Comparison of ENCODE assay signal across 1 cellular context in the genomic region with DNA sequence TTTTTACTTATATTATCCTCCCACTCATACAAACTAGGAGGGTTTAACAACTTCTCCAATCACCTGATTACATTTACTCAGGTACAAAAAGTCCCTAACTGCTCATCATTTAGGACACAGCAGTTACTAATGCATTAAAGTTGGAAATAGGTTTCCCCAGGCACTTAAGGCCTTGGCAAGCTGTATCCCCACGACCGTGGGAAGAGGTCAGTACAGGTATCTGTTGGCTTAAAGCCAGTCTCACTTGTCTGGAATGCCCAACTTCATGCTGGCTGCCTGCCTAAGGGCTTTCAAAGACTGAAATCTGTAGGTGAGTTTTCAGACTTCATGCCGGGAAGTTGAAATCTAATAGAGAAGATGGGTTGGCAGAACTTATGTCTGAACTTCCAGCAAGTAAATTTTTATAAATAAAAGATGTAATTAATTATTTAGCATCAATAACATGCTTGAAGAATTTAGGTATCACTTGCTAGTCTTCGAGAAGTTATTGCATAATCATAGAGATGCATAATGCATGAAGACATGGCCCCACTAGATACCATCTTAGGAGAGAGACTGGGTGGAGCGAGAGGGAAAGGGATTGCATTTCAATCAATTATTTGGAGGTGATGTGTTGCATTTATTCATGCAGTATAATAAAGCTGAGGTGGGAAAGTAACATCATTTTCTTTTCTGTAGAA.
TF ChIP-seq lines count a peak whose summit lies in the region.

No MANE protein-coding gene starts in this region.

TF ChIP-seq in HCT116, 20 proteins besides CTCF, POLR2A, EP300 and RAD21 (continued from another document):
- TF ChIP-seq, protein P1, sequence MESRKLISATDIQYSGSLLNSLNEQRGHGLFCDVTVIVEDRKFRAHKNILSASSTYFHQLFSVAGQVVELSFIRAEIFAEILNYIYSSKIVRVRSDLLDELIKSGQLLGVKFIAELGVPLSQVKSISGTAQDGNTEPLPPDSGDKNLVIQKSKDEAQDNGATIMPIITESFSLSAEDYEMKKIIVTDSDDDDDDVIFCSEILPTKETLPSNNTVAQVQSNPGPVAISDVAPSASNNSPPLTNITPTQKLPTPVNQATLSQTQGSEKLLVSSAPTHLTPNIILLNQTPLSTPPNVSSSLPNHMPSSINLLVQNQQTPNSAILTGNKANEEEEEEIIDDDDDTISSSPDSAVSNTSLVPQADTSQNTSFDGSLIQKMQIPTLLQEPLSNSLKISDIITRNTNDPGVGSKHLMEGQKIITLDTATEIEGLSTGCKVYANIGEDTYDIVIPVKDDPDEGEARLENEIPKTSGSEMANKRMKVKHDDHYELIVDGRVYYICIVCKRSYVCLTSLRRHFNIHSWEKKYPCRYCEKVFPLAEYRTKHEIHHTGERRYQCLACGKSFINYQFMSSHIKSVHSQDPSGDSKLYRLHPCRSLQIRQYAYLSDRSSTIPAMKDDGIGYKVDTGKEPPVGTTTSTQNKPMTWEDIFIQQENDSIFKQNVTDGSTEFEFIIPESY (IDR thresholded peaks at IDR 0.05; ENCODE audit: extremely low read depth, insufficient replicate concordance, low read length) = no peak
- TF ChIP-seq JUND (IDR thresholded peaks at IDR 0.05) (no peak), FOSL1 (IDR thresholded peaks at IDR 0.05; ENCODE audit: low read depth) (no peak)
